ENCODE assay signal across 11 cellular contexts in the genomic region with DNA sequence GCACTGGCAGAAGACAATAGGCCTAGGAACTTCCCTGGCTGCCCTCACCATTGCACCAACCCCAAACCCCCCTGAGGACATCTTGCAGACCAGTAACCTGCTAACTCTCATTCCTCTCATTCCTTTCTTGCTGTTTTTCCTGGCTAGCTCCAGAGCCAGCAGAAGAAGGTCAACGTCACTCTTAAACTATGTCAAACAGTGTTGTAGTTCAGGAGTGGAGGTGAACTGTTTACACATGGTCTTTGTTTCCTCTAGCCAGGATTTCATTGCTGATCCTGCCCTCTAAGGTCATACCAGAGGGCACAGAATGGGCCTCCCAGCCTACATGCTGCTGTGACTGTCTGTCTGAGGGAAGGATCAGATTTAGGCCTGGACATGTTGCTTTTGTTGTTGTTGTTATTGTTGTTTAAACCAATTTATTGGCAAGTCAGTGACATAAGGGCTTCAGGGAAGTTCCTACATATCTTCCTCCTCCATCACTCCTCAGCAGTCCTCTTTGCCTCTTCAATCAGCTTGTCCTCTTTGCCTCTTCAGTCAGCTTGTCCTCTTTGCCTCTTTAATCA.
DNase-seq lines count a peak whose midpoint lies in the region; FAIRE-seq and TF ChIP-seq lines count a peak whose summit lies in the region.
"Had no signal": no experiment of that assay in that cellular context is flagged by ENCODE, and none has a peak within 500 bp of the region (broad histone marks: within the 10 kb centered on the region; RNA-seq: fewer than 3 reads in every experiment).

No MANE protein-coding gene starts in this region.

- FAIRE-seq in frontal cortex (lab: Jason Lieb, UNC) = no peak

- H3K23me2 ChIP-seq in H9 (ENCODE audit: insufficient read length, low read depth, low read length, poor library complexity, severe bottlenecking) = no peaks in the 10 kb centered on the region

- TF ChIP-seq POLR2A in sigmoid colon (IDR thresholded peaks at IDR 0.05) = no peak

- no peaks in the 10 kb centered on the region for H3K36me3 Mint-ChIP-seq in H9 (ENCODE audit: insufficient read depth in 1 of 3, low read depth in 3 of 3)

- H3K56ac ChIP-seq in H9 (ENCODE audit: insufficient read length, low read depth, low read length) = no peak overlapping the region

- H4K91ac ChIP-seq in H9 (ENCODE audit: insufficient read length, low read depth, low read length) = no peak overlapping the region

- H3K79me2 ChIP-seq in H9 (ENCODE audit: insufficient read depth, low read length) = no peaks in the 10 kb centered on the region

- H4K20me1 ChIP-seq in H9 (ENCODE audit: control insufficient read depth, insufficient read depth, insufficient read length) = no peaks in the 10 kb centered on the region

- no peak overlapping the region; a peak in 2 of 7 replicates for H3K27ac Mint-ChIP-seq in H9
- H3K27ac Mint-ChIP-seq: activated CD4-positive, alpha-beta T cell treated with anti-CD3 and anti-CD28 coated beads, Interleukin-2, amount 10 ng/mL, durations not matched to agents 7 days and 5 days had no signal

- H3K4me3 Mint-ChIP-seq in H9 = no peak overlapping the region
- H3K4me3 Mint-ChIP-seq: activated CD4-positive, alpha-beta T cell treated with anti-CD3 and anti-CD28 coated beads, Interleukin-2, amount 10 ng/mL, durations not matched to agents 7 days and 5 days had no signal

- H3K14ac ChIP-seq in H9 (ENCODE audit: insufficient read depth, low read length) = no peak overlapping the region

- H2AFZ ChIP-seq in H9 (ENCODE audit: low read length) = no peak overlapping the region

- peaks cover 35 to 40% of the 10 kb centered on the region in 2 experiments for H3K4me1 Mint-ChIP-seq in H9
- H3K4me1 Mint-ChIP-seq: activated CD4-positive, alpha-beta T cell treated with anti-CD3 and anti-CD28 coated beads, Interleukin-2, amount 10 ng/mL, durations not matched to agents 7 days and 5 days had no signal

- H3K23ac ChIP-seq in H9 (ENCODE audit: insufficient read length, low read depth, low read length) = no peak overlapping the region

- H2BK5ac ChIP-seq in H9 (ENCODE audit: insufficient read length, low read length) = no peak overlapping the region

- no peak overlapping the region for H4K5ac ChIP-seq in H9 (ENCODE audit: insufficient read length, low read depth, low read length)

- H3K27me3 ChIP-seq in H9 (ENCODE audit: insufficient read depth, low read length) (no peaks in the 10 kb centered on the region), sigmoid colon (no peaks in the 10 kb centered on the region)

- H3K9me3 ChIP-seq in H9 (ENCODE audit: control insufficient read depth, low read depth, low read length) = no peaks in the 10 kb centered on the region
- H3K9me3 ChIP-seq in sigmoid colon = no peaks in the 10 kb centered on the region

- H3K36me3 ChIP-seq in sigmoid colon = no peaks in the 10 kb centered on the region

- H3T11ph ChIP-seq in H9 (ENCODE audit: low read length) = no peak overlapping the region

- H3K4me1 ChIP-seq in H9 (ENCODE audit: insufficient read depth, low read length) (peaks cover 6% of the 10 kb centered on the region; the same call in 1 of the 2 replicates), sigmoid colon (peaks cover 0 to 67% (median 62%) of the 10 kb centered on the region in 4 donors)

- H3K27ac ChIP-seq in H9 (ENCODE audit: insufficient read length, low read depth, low read length) (no peak overlapping the region), sigmoid colon (peak overlapping the region; percentile 78 to 82 (median 82))

- H4K8ac ChIP-seq in H9 (replicated peaks; ENCODE audit: insufficient read length, low read depth, low read length) = no peak overlapping the region

- no peak overlapping the region for H2BK120ac ChIP-seq in H9 (ENCODE audit: low read depth, low read length, poor library complexity, severe bottlenecking)

- H2AK5ac ChIP-seq in H9 (ENCODE audit: insufficient read length, low read length) = no peak overlapping the region

- no peak overlapping the region for H3K4me2 ChIP-seq in H9 (ENCODE audit: insufficient read depth, insufficient read length, low read length)

- H3K79me1 ChIP-seq in H9 (ENCODE audit: insufficient read depth, low read depth, low read length, poor library complexity, severe bottlenecking) = no peaks in the 10 kb centered on the region

- no peak overlapping the region for H3K4ac ChIP-seq in H9 (ENCODE audit: low read depth, low read length)

- H2BK20ac ChIP-seq in H9 (ENCODE audit: low read depth, low read length, poor library complexity, severe bottlenecking) = no peak overlapping the region

- no peaks in the 10 kb centered on the region for H3K9me3 Mint-ChIP-seq in H9
- H3K9me3 Mint-ChIP-seq: activated CD4-positive, alpha-beta T cell treated with anti-CD3 and anti-CD28 coated beads, Interleukin-2, amount 10 ng/mL, durations not matched to agents 7 days and 5 days had no signal

- no peak overlapping the region for H2BK15ac ChIP-seq in H9 (ENCODE audit: low read depth, low read length)

- H3K9ac ChIP-seq in H9 (ENCODE audit: extremely low read depth, insufficient read length, low read length) = no peak overlapping the region

- peaks cover 7% of the 10 kb centered on the region for H3K27me3 Mint-ChIP-seq in H9 (ENCODE audit: low read depth)
- H3K27me3 Mint-ChIP-seq: activated CD4-positive, alpha-beta T cell treated with anti-CD3 and anti-CD28 coated beads, Interleukin-2, amount 10 ng/mL, durations not matched to agents 7 days and 5 days had no signal

- TF ChIP-seq CTCF in H9 (conservative IDR thresholded peaks at IDR 0.05) = no peak
- TF ChIP-seq CTCF in astrocyte of the spinal cord (IDR thresholded peaks at IDR 0.05; ENCODE audit: low read depth, low read length) = no peak
- TF ChIP-seq CTCF in sigmoid colon (IDR thresholded peaks at IDR 0.05) = no peak

- peak overlapping the region; percentile 14 for H3K18ac ChIP-seq in H9 (ENCODE audit: insufficient read length, low read depth, low read length)

- H3K4me3 ChIP-seq in astrocyte of the spinal cord (ENCODE audit: low read depth, low read length) = no peak overlapping the region
- H3K4me3 ChIP-seq in sigmoid colon = no peak overlapping the region
- H3K4me3 ChIP-seq: skin epidermis had no signal

- in situ Hi-C loops in astrocyte of the spinal cord (cut with HindIII; ENCODE audit: low sequenced_read_pairs) = no loop called here

- DNase-seq in H9 (peak; percentile 49), astrocyte of the spinal cord (ENCODE audit: low read depth, low spot score) (peak; percentile 71), iPS-NIHi11 (ENCODE audit: low spot score) (peak; percentile 45), sigmoid colon (no peak), frontal cortex (ENCODE audit: low spot score in 2 of 2) (no peak), GF-D8 (lab: John Stamatoyannopoulos, UW) (no peak), ureter (ENCODE audit: low spot score) (no peak)
- DNase-seq in activated CD4-positive, alpha-beta T cell treated with anti-CD3 and anti-CD28 coated beads, Interleukin-2, amount 50 U/mL, for 48 hours = no peak
- DNase-seq: activated CD4-positive, alpha-beta T cell treated with anti-CD3 and anti-CD28 coated beads, Interleukin-2, amount 10 ng/mL, durations not matched to agents 7 days and 5 days; NCI-H2227 treated with DMSO at 0.1 percent for 48 hours had no signal

- peak overlapping the region; percentile 10 for H2BK12ac ChIP-seq in H9 (ENCODE audit: insufficient read length, low read depth, low read length)

- no CpG with 5 or more reads among the region's 1 CpG for WGBS in H9 (ENCODE audit: extremely low coverage, insufficient read length, low lambda C conversion rate)
- 29 to 65% methylated on average over 1 of the region's 1 CpG for WGBS in sigmoid colon, 2 donors

- intact Hi-C loops in sigmoid colon (cut with DNase I) = no loop called here

- no peak for TF ChIP-seq EP300 in sigmoid colon (IDR thresholded peaks at IDR 0.05)

Comparison
In these comparisons a context has a peak if more than half of its experiments do, and no peak if none do; other contexts are left out.
1. DNase-seq: peak in H9 (single experiment), astrocyte of the spinal cord (single experiment) and iPS-NIHi11 (single experiment); none in sigmoid colon (single experiment), frontal cortex (0 of 2), GF-D8 (single experiment), ureter (single experiment) and activated CD4-positive, alpha-beta T cell treated with anti-CD3 and anti-CD28 coated beads, Interleukin-2, amount 50 U/mL, for 48 hours (0 of 2).